20 cellular contexts compared by ENCODE assay signal in the genomic region with DNA sequence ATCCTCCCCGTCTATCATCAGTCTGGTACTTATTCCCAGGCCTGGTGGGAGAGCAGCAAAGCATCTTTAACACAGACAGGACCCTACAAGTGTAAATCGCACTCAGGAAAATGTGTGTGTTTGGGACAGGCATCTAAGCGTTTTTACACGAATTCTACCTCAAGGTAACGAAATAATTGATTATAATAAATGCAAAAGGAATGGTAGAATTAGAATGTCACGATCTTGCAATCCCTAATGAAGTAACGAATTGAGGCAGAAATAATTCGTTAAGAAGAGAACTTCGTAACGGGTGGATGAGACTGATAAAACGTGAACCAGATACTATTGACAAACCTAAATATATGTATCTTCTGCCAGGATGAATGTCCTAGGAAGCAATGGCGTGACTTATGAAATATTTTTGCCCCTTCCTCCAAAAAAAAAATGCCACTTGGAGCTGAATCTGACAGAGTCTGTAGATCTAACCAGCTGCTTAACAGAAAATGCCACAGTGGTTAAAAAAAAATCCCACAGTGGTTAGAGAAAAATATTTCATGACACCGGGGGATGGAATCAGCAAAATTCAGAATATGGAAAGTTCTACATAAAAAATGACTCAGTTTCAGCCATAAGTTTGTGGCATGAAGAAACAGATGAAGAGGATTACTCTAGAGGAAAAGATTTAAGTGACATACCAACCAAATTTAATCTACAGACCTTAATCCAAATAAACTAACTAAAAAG.
"Had no signal": no experiment of that assay in that cellular context is flagged by ENCODE, and none has a peak within 500 bp of the region (broad histone marks: within the 10 kb centered on the region; RNA-seq: fewer than 3 reads in every experiment).

No MANE protein-coding gene starts in this region.

- ATAC-seq: heart left ventricle; naive thymus-derived CD8-positive, alpha-beta T cell had no signal

- H3K9me3 Mint-ChIP-seq: naive thymus-derived CD8-positive, alpha-beta T cell; type B pancreatic cell had no signal

- H3K36me3 Mint-ChIP-seq: naive thymus-derived CD8-positive, alpha-beta T cell; type B pancreatic cell had no signal

- H3K9me3 ChIP-seq: heart left ventricle, neutrophil, sigmoid colon, suprapubic skin, thyroid gland had no signal

- H3K27ac Mint-ChIP-seq: naive thymus-derived CD8-positive, alpha-beta T cell; type B pancreatic cell had no signal

- H3K4me1 ChIP-seq: heart left ventricle, sigmoid colon, suprapubic skin, thyroid gland had no signal

- H3K27me3 ChIP-seq: neutrophil, suprapubic skin, thyroid gland had no signal

- H3K4me3 ChIP-seq: dorsolateral prefrontal cortex, heart left ventricle, sigmoid colon, suprapubic skin, thyroid gland had no signal

- H3K36me3 ChIP-seq: neutrophil, sigmoid colon, suprapubic skin, thyroid gland had no signal

- FAIRE-seq: frontal cortex, islet of Langerhans, small intestine, urothelium cell line had no signal

- DNase-seq: cortex of kidney; dorsolateral prefrontal cortex; effector CD8-positive, alpha-beta T cell; heart left ventricle; hippocampal formation; kidney glomerular epithelial cell; mesendoderm; naive thymus-derived CD8-positive, alpha-beta T cell; posterior cingulate gyrus; sigmoid colon; small intestine; stimulated activated CD4-positive, alpha-beta T cell treated with anti-CD3 and anti-CD28 coated beads, Interleukin-2, amount 100 ng/mL, for 48 hours; stimulated activated naive CD4-positive, alpha-beta T cell treated with Interleukin-2 at 50 U/mL for 16 hours; thyroid gland had no signal

- H3K27ac ChIP-seq: dorsolateral prefrontal cortex, heart left ventricle, neutrophil, sigmoid colon, suprapubic skin, thyroid gland had no signal

- H3K4me3 Mint-ChIP-seq: naive thymus-derived CD8-positive, alpha-beta T cell; type B pancreatic cell had no signal
